ENCODE assay signal across 10 cellular contexts in the genomic region with DNA sequence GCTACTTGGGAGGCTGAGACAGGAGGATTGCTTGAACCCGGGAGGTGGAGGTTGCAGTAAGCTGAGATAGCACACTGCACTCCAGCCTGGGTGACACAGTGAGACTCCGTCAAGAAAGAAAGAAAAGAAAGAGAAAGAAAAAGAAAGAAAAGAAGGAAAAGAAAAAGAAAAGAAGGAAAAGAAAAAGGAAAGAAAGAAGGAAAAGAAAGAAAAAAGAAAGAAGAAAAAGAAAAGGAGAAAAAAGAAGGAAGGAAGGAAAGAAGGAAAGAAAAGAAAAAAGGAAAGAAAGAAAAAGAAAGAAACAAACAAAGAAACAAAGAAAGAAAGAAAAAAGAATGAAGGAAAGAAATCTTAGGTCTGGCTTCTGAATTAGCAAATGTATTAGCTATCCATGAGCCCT.
"Had no signal": no experiment of that assay in that cellular context is flagged by ENCODE, and none has a peak within 500 bp of the region (broad histone marks: within the 10 kb centered on the region; RNA-seq: fewer than 3 reads in every experiment).

No MANE protein-coding gene starts in this region.

- DNase-seq: GM23248, GOT3, H7, IMR-90, KBM-7 had no signal

- H3K27ac ChIP-seq: GM23248, HL-60, KMS-11 had no signal

- H3K9me3 ChIP-seq: HAP-1 had no signal

- ATAC-seq: HCT116, HepG2 had no signal
